ENCODE assay signal across 4 cellular contexts in the genomic region with DNA sequence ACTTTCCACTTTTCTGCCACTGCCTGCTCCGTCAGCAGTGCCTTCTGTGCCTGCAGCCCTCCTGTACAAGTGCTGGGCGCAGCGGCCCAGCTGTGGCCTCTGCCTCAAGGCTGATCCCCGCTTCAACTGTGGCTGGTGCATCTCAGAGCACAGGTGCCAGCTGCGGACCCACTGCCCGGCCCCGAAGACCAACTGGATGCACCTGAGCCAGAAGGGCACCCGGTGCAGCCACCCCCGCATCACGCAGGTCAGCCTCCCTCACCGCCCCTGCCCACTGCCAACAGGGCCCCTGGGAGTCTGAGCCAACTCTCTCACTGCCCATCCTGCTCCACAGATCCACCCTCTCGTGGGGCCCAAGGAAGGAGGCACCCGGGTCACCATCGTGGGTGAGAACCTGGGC.
"Had no signal": no experiment of that assay in that cellular context is flagged by ENCODE, and none has a peak within 500 bp of the region (broad histone marks: within the 10 kb centered on the region; RNA-seq: fewer than 3 reads in every experiment).

No MANE protein-coding gene starts in this region.

- H3K27ac ChIP-seq: HL-60 had no signal

- H3K4me3 ChIP-seq: K562 had no signal

- ATAC-seq: HepG2, K562 had no signal

- DNase-seq: IMR-90 had no signal
